11 cellular contexts compared by ENCODE assay signal in genomic region chr12:13340149-13340548, GRCh38.
"Had no signal": no experiment of that assay in that cellular context is flagged by ENCODE, and none has a peak within 500 bp of the region (broad histone marks: within the 10 kb centered on the region; RNA-seq: fewer than 3 reads in every experiment).

No MANE protein-coding gene starts in this region.

- H3K36me3 ChIP-seq: brain microvascular endothelial cell had no signal

- H3K27me3 ChIP-seq: brain microvascular endothelial cell, dorsolateral prefrontal cortex had no signal

- ATAC-seq: activated CD4-positive, CD25-positive, alpha-beta regulatory T cell treated with anti-CD3 and anti-CD28 coated beads, Interleukin-2, amount 50 U/mL, for 24 hours; activated T-cell treated with anti-CD3 and anti-CD28 coated beads, Interleukin-2, amount 50 U/mL, for 4 hours; left cardiac atrium; natural killer cell treated with Interleukin-12 subunit alpha and Interleukin-12 subunit beta and Interleukin-15 and Interleukin-18, amount 100 ng/mL, for 72 hours had no signal

- DNase-seq: activated effector memory CD4-positive, alpha-beta T cell treated with anti-CD3 and anti-CD28 coated beads, Interleukin-2, amount 50 U/mL, for 16 hours; activated T-cell treated with anti-CD3 and anti-CD28 coated beads, Interleukin-2, amount 50 U/mL, for 4 hours; amygdala; dorsolateral prefrontal cortex; left cardiac atrium; nucleus accumbens; stimulated activated CD4-positive, alpha-beta T cell treated with anti-CD3 and anti-CD28 coated beads, Interleukin-2, amount 100 ng/mL, for 24 hours; stimulated activated naive CD4-positive, alpha-beta T cell treated with Interleukin-2 at 50 U/mL for 16 hours had no signal

- H3K27ac ChIP-seq: brain microvascular endothelial cell had no signal

- H3K4me3 ChIP-seq: dorsolateral prefrontal cortex had no signal
